26 cellular contexts compared by ENCODE assay signal in the genomic region with DNA sequence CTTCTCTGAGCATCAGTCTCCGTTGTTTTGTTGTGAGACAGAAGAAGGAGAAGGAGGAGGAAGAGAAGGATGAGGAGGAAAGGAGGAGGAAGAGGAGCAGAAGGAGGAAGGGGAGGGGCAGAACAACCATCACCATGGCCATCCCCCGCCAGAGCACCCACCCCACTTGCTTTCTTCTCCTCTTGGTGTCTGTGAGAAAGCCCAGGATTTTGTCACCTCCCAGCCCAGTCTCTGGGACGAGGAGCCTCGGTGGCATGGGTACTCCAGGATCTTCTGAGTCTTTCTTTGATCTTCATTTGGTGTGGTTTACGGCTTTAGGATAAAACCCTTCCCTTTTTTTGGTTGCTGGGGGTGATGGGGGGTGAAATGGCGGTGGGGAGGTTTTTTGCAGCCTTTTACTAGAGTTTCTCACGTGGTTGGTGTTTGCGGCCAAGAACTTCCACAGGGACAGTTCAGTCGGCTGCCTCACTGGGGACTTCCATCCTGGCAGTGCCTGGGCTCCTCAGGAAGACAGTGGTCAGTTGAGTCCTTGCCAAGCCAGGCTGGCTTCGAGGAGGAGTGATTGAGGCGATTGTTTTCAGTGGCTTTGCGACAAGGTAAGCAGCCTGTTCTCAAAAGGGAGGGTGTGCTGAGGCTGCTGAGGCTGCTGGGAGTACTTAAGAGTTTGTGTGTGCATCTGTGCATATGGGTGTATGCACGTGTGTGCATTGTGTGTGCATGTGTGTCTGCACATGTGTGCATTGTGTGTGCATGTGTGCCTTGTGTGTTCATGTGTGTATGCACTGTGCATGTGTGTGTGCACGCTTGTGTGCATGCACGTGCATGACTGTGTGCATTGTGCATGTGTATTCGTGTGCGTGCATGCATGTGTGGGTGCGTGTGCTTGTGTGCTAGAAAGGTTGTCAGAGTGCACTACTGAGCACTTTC.
DNase-seq lines count a peak whose midpoint lies in the region; ATAC-seq, FAIRE-seq and TF ChIP-seq lines count a peak whose summit lies in the region.
"Had no signal": no experiment of that assay in that cellular context is flagged by ENCODE, and none has a peak within 500 bp of the region (broad histone marks: within the 10 kb centered on the region; RNA-seq: fewer than 3 reads in every experiment).

No MANE protein-coding gene starts in this region.

- CTCF ChIA-PET in H1 (lab: Charles Lee; ENCODE audit: partially characterized antibody): interaction anchor here (0.9 to 1.0 kb wide), 2 partner anchors 14 to 22 kb away, joined by 3 to 4 read pairs; no protein-coding TSS in a partner anchor
- CTCF ChIA-PET in naive thymus-derived CD4-positive, alpha-beta T cell (lab: Charles Lee): interaction anchor here (0.6 kb wide), 1 partner anchor 1661 kb away, joined by 3 read pairs; no protein-coding TSS in a partner anchor

- no peak overlapping the region for H3K9ac ChIP-seq in H1 (replicated peaks in 1 of 4; ENCODE audit: extremely low read depth in 1 of 4, low read depth in 3 of 4, low read length in 3 of 4)

- H2BK5ac ChIP-seq in H1 (ENCODE audit: low read depth, low read length): no peak overlapping the region

- H2BK20ac ChIP-seq in H1 (ENCODE audit: low read length): no peak overlapping the region

- H3K79me2 ChIP-seq in H1 (ENCODE audit: control insufficient read depth in 1 of 2, insufficient read depth in 2 of 2, low read length in 2 of 2): no peaks in the 10 kb centered on the region

- no peaks in the 10 kb centered on the region for H3K27me3 ChIP-seq in H1 (replicated peaks in 1 of 4; ENCODE audit: control insufficient read depth in 3 of 4, extremely low read depth in 1 of 4, insufficient read depth in 3 of 4, low read length in 3 of 4)
- no peaks in the 10 kb centered on the region for H3K27me3 ChIP-seq in naive thymus-derived CD4-positive, alpha-beta T cell (ENCODE audit: control insufficient read depth in 2 of 2, insufficient read depth in 2 of 2, low read length in 2 of 2)
- H3K27me3 ChIP-seq: brain microvascular endothelial cell, Peyer's patch, thyroid gland had no signal

- H2BK15ac ChIP-seq in H1 (ENCODE audit: low read length): no peak overlapping the region

- H3K4me3 Mint-ChIP-seq in osteocyte (ENCODE audit: unreplicated experiment): no peak overlapping the region
- H3K4me3 Mint-ChIP-seq in naive thymus-derived CD4-positive, alpha-beta T cell: peak overlapping the region in 1 of 10 donors; percentile 17
- H3K4me3 Mint-ChIP-seq: activated CD4-positive, alpha-beta T cell treated with anti-CD3 and anti-CD28 coated beads for 36 hours; activated CD8-positive, alpha-beta T cell treated with anti-CD3 and anti-CD28 coated beads for 36 hours; activated naive CD4-positive, alpha-beta T cell treated with anti-CD3 and anti-CD28 coated beads, Interleukin-2, amount 10 ng/mL, durations not matched to agents 7 days and 5 days; activated T-helper 1 cell treated with anti-CD3 and anti-CD28 coated beads, Interleukin-12 subunit alpha, Interleukin-12 subunit beta, Interleukin-2, Interleukin-4 antibody, amounts not matched to agents 30 ng/mL and 10 ng/mL and 1 ng/mL, durations not matched to agents 14 hours and 24 hours and 36 hours had no signal

- intact Hi-C loops in naive thymus-derived CD4-positive, alpha-beta T cell (cut with micrococcal nuclease): no loop called here

- H4K8ac ChIP-seq in H1 (ENCODE audit: extremely low read depth, insufficient read depth, low read length): no peak overlapping the region

- no peak overlapping the region for H3K14ac ChIP-seq in H1 (ENCODE audit: insufficient read length)

- H3K9me3 ChIP-seq in H1 (ENCODE audit: insufficient read depth in 2 of 2, low read depth in 1 of 2, low read length in 1 of 2): peaks cover 84 to 93% of the 10 kb centered on the region in 2 experiments
- no peaks in the 10 kb centered on the region for H3K9me3 ChIP-seq in naive thymus-derived CD4-positive, alpha-beta T cell (ENCODE audit: control insufficient read depth in 2 of 3, low read length in 3 of 3)
- H3K9me3 ChIP-seq: Peyer's patch, thyroid gland had no signal

- no peak overlapping the region for H3K27ac ChIP-seq in H1 (ENCODE audit: low read depth, low read length)
- no peak overlapping the region for H3K27ac ChIP-seq in naive thymus-derived CD4-positive, alpha-beta T cell (ENCODE audit: low read depth, low read length)
- H3K27ac ChIP-seq: Peyer's patch, sigmoid colon, thyroid gland, VCaP had no signal

- no peak overlapping the region for H4K5ac ChIP-seq in H1 (ENCODE audit: insufficient read length, low read depth, low read length)

- no peak overlapping the region for H3K4me2 ChIP-seq in H1 (ENCODE audit: insufficient read depth in 1 of 2, low read depth in 2 of 2, low read length in 2 of 2)

- no peak overlapping the region for H3K56ac ChIP-seq in H1 (replicated peaks; ENCODE audit: insufficient read length, low read depth, low read length)

- H2BK120ac ChIP-seq in H1 (replicated peaks; ENCODE audit: low read depth, low read length): peak overlapping the region; percentile 33

- H2AK5ac ChIP-seq in H1 (ENCODE audit: low read depth, low read length): no peak overlapping the region

- no peak overlapping the region for H2BK12ac ChIP-seq in H1 (ENCODE audit: low read depth, low read length)

- no peak for TF ChIP-seq POLR2A in H1 (IDR thresholded peaks at IDR 0.05; ENCODE audit: control extremely low read depth in 1 of 2, low read depth in 2 of 2, low read length in 2 of 2)

- no peaks in the 10 kb centered on the region for H3K23me2 ChIP-seq in H1 (ENCODE audit: low read depth, low read length)

- WGBS in H1 (ENCODE audit: extremely low coverage in 1 of 2, insufficient coverage in 1 of 2, insufficient read length in 1 of 2, insufficient replicate concordance in 2 of 2, low coverage in 1 of 2, low lambda C conversion rate in 2 of 2, missing lambda C conversion rate in 1 of 2), 2 experiments: 78% methylated on average over 17 of the region's 18 CpGs; no CpG with 5 or more reads in 1 of the 2 experiments

- H3K4me3 ChIP-seq in H1 (ENCODE audit: extremely low read depth in 1 of 4, insufficient read depth in 2 of 4, low read depth in 3 of 4, low read length in 4 of 4): no peak overlapping the region
- no peak overlapping the region for H3K4me3 ChIP-seq in naive thymus-derived CD4-positive, alpha-beta T cell (ENCODE audit: low read length)
- H3K4me3 ChIP-seq: K562, Peyer's patch, sigmoid colon, thyroid gland had no signal

- no peak overlapping the region for H4K91ac ChIP-seq in H1 (replicated peaks; ENCODE audit: insufficient read length, low read length)

- no peak for ATAC-seq in HG03025 (IDR thresholded peaks at IDR 0.05; ENCODE audit: low FRiP score, unreplicated experiment)
- ATAC-seq in naive thymus-derived CD4-positive, alpha-beta T cell: no peak
- ATAC-seq: activated CD4-positive, alpha-beta T cell treated with anti-CD3 and anti-CD28 coated beads for 36 hours; activated CD8-positive, alpha-beta T cell treated with anti-CD3 and anti-CD28 coated beads for 36 hours; K562 had no signal

- no peaks in the 10 kb centered on the region for H3K4me1 Mint-ChIP-seq in osteocyte (ENCODE audit: unreplicated experiment)
- H3K4me1 Mint-ChIP-seq in naive thymus-derived CD4-positive, alpha-beta T cell: no peaks in the 10 kb centered on the region
- H3K4me1 Mint-ChIP-seq: activated CD4-positive, alpha-beta T cell treated with anti-CD3 and anti-CD28 coated beads for 36 hours; activated naive CD4-positive, alpha-beta T cell treated with anti-CD3 and anti-CD28 coated beads, Interleukin-2, amount 10 ng/mL, durations not matched to agents 7 days and 5 days had no signal

- TF ChIP-seq EP300 in H1 (IDR thresholded peaks at IDR 0.05; ENCODE audit: borderline replicate concordance in 1 of 2, low read depth in 2 of 2, low read length in 2 of 2): no peak

- no peaks in the 10 kb centered on the region for H4K20me1 ChIP-seq in H1 (replicated peaks in 1 of 2; ENCODE audit: control insufficient read depth in 1 of 2, insufficient read depth in 2 of 2, low read length in 2 of 2)

- H3K9me3 Mint-ChIP-seq in osteocyte (ENCODE audit: unreplicated experiment): peaks cover 28% of the 10 kb centered on the region
- peaks cover 0 to 9% (median 0%) of the 10 kb centered on the region in 11 donors for H3K9me3 Mint-ChIP-seq in naive thymus-derived CD4-positive, alpha-beta T cell

- TF ChIP-seq CTCF in H1 (IDR thresholded peaks at IDR 0.05; ENCODE audit: control extremely low read depth in 1 of 3, insufficient read depth in 1 of 3, low read depth in 1 of 3, low read length in 3 of 3): no peak
- TF ChIP-seq CTCF in osteocyte (IDR thresholded peaks at IDR 0.05): no peak

- H3K4me1 ChIP-seq in H1 (replicated peaks in 1 of 4; ENCODE audit: control insufficient read depth in 3 of 4, insufficient read depth in 4 of 4, low read length in 3 of 4): no peaks in the 10 kb centered on the region
- no peaks in the 10 kb centered on the region for H3K4me1 ChIP-seq in naive thymus-derived CD4-positive, alpha-beta T cell (ENCODE audit: control insufficient read depth in 2 of 2, insufficient read depth in 2 of 2, low read length in 2 of 2)
- H3K4me1 ChIP-seq: Peyer's patch, sigmoid colon, thyroid gland had no signal

- H3K4ac ChIP-seq in H1 (replicated peaks; ENCODE audit: insufficient read length, low read depth, low read length): no peak overlapping the region

- H2AFZ ChIP-seq in H1 (ENCODE audit: low read length): no peak overlapping the region

- FAIRE-seq in H1 (lab: Jason Lieb, UNC): no peak
- FAIRE-seq: K562 had no signal

- DNase-seq in Daoy (ENCODE audit: low read depth): peak; percentile 53
- peak; percentile 14 for DNase-seq in MV-4-11 (lab: John Stamatoyannopoulos, UW)
- DNase-seq in H1 (ENCODE audit: low read depth in 1 of 2, low spot score in 2 of 2): no peak
- peak; percentile 62 for DNase-seq in osteocyte (ENCODE audit: extremely low spot score, unreplicated experiment)
- DNase-seq in iPS-NIHi7 (ENCODE audit: extremely low spot score): no peak
- DNase-seq in naive thymus-derived CD4-positive, alpha-beta T cell: no peak
- DNase-seq: activated CD4-positive, alpha-beta T cell treated with anti-CD3 and anti-CD28 coated beads for 36 hours; activated CD8-positive, alpha-beta memory T cell treated with anti-CD3 and anti-CD28 coated beads, Interleukin-2, amount 50 U/mL, for 48 hours; activated CD8-positive, alpha-beta T cell treated with anti-CD3 and anti-CD28 coated beads for 36 hours; activated naive CD4-positive, alpha-beta T cell treated with anti-CD3 and anti-CD28 coated beads, Interleukin-2, amount 10 ng/mL, durations not matched to agents 7 days and 5 days; brain microvascular endothelial cell; DMS79 treated with DMSO at 0.1 percent for 48 hours; hippocampal formation; NCI-H1417 treated with DMSO at 0.1 percent for 48 hours; NCI-H2081 treated with DMSO at 0.1 percent for 48 hours; NCI-H2227 treated with DMSO at 0.1 percent for 48 hours; NCI-H69; Peyer's patch; sigmoid colon; stimulated activated CD4-positive, alpha-beta T cell treated with anti-CD3 and anti-CD28 coated beads, Interleukin-4, amount 100 ng/mL, for 24 hours; T1000; thyroid gland had no signal

- H3K27ac Mint-ChIP-seq in osteocyte (ENCODE audit: unreplicated experiment): no peak overlapping the region
- H3K27ac Mint-ChIP-seq in naive thymus-derived CD4-positive, alpha-beta T cell: no peak overlapping the region
- H3K27ac Mint-ChIP-seq: activated CD4-positive, alpha-beta T cell treated with anti-CD3 and anti-CD28 coated beads for 36 hours; activated CD8-positive, alpha-beta T cell treated with anti-CD3 and anti-CD28 coated beads for 36 hours; activated naive CD4-positive, alpha-beta T cell treated with anti-CD3 and anti-CD28 coated beads, Interleukin-2, amount 10 ng/mL, durations not matched to agents 7 days and 5 days; activated T-helper 1 cell treated with anti-CD3 and anti-CD28 coated beads, Interleukin-12 subunit alpha, Interleukin-12 subunit beta, Interleukin-2, Interleukin-4 antibody, amounts not matched to agents 30 ng/mL and 10 ng/mL and 1 ng/mL, durations not matched to agents 14 hours and 24 hours and 36 hours had no signal

- H3K36me3 ChIP-seq in H1 (ENCODE audit: control insufficient read depth in 2 of 4, insufficient read depth in 4 of 4, low read length in 3 of 4): no peaks in the 10 kb centered on the region; a peak in 1 of 8 replicates
- no peaks in the 10 kb centered on the region for H3K36me3 ChIP-seq in naive thymus-derived CD4-positive, alpha-beta T cell (ENCODE audit: control insufficient read depth in 2 of 3, insufficient read depth in 3 of 3, low read length in 3 of 3)
- H3K36me3 ChIP-seq: brain microvascular endothelial cell, Peyer's patch, sigmoid colon, thyroid gland had no signal

- no peak overlapping the region for H3K18ac ChIP-seq in H1 (ENCODE audit: extremely low read depth, low read length)

- POLR2A ChIA-PET in H1 (lab: Charles Lee; ENCODE audit: partially characterized antibody): no interaction called here
- POLR2A ChIA-PET in naive thymus-derived CD4-positive, alpha-beta T cell (lab: Charles Lee): no interaction called here

- no peaks in the 10 kb centered on the region for H3K27me3 Mint-ChIP-seq in osteocyte (ENCODE audit: unreplicated experiment)
- peaks cover 0 to 29% (median 11%) of the 10 kb centered on the region in 5 donors for H3K27me3 Mint-ChIP-seq in naive thymus-derived CD4-positive, alpha-beta T cell

- no peaks in the 10 kb centered on the region for H3K79me1 ChIP-seq in H1 (ENCODE audit: low read depth, low read length)

- H3K36me3 Mint-ChIP-seq in osteocyte (ENCODE audit: unreplicated experiment): no peaks in the 10 kb centered on the region
- H3K36me3 Mint-ChIP-seq in naive thymus-derived CD4-positive, alpha-beta T cell: no peaks in the 10 kb centered on the region
- H3K36me3 Mint-ChIP-seq: activated naive CD4-positive, alpha-beta T cell treated with anti-CD3 and anti-CD28 coated beads, Interleukin-2, amount 10 ng/mL, durations not matched to agents 7 days and 5 days had no signal

- H3K23ac ChIP-seq in H1 (ENCODE audit: insufficient read length): no peak overlapping the region

- no peak for TF ChIP-seq RAD21 in H1 (IDR thresholded peaks at IDR 0.05 in 1 of 2, conservative IDR thresholded peaks at IDR 0.05 in 1 of 2; ENCODE audit: low read depth in 2 of 2, low read length in 2 of 2)

Comparison
In these comparisons a context has a peak if more than half of its experiments do, and no peak if none do; other contexts are left out.
1. DNase-seq: peak in Daoy (single experiment), MV-4-11 (single experiment) and osteocyte (single experiment); none in H1 (0 of 2), iPS-NIHi7 (single experiment) and naive thymus-derived CD4-positive, alpha-beta T cell (0 of 9).